9 cellular contexts compared by ENCODE assay signal in genomic region chr2:239329284-239329971, GRCh38.
DNase-seq lines count a peak whose midpoint lies in the region; ATAC-seq and TF ChIP-seq lines count a peak whose summit lies in the region.
"Had no signal": no experiment of that assay in that cellular context is flagged by ENCODE, and none has a peak within 500 bp of the region (broad histone marks: within the 10 kb centered on the region; RNA-seq: fewer than 3 reads in every experiment).

No MANE protein-coding gene starts in this region.

- H3K4me3 ChIP-seq in A673 (ENCODE audit: low read depth, low read length, poor library complexity, severe bottlenecking), result no peak overlapping the region
- H3K4me3 ChIP-seq in ovary, result no peak overlapping the region

- no peak for TF ChIP-seq EP300 in ovary (IDR thresholded peaks at IDR 0.05)

- BruUV-seq in A673 (replicated peaks; lab: Mats Ljungman, UMichigan), result no TSS peak

- TF ChIP-seq POLR2A in ovary (IDR thresholded peaks at IDR 0.05), result no peak
- TF ChIP-seq POLR2A in GM18505 (IDR thresholded peaks at IDR 0.05; ENCODE audit: borderline replicate concordance, extremely low read depth, insufficient read depth, insufficient read length), result no peak

- H3K4me1 ChIP-seq in A673 (ENCODE audit: insufficient read depth, low read length, poor library complexity, severe bottlenecking) (peaks cover 19% of the 10 kb centered on the region), ovary (ENCODE audit: insufficient read depth) (peaks cover 20% of the 10 kb centered on the region)

- no peak for ATAC-seq in activated CD8-positive, alpha-beta memory T cell treated with anti-CD3 and anti-CD28 coated beads, Interleukin-2, amount 10 ng/mL, durations not matched to agents 7 days and 5 days
- ATAC-seq in GM18505 (IDR thresholded peaks at IDR 0.05; ENCODE audit: unreplicated experiment), result no peak
- no peak for ATAC-seq in GM21528 (IDR thresholded peaks at IDR 0.05; ENCODE audit: low FRiP score, unreplicated experiment)
- no peak for ATAC-seq in GM21529 (IDR thresholded peaks at IDR 0.05; ENCODE audit: unreplicated experiment)

- H3K27me3 Mint-ChIP-seq in activated CD8-positive, alpha-beta memory T cell treated with anti-CD3 and anti-CD28 coated beads, Interleukin-2, amount 10 ng/mL, durations not matched to agents 7 days and 5 days, result no peaks in the 10 kb centered on the region

- H3K27ac Mint-ChIP-seq in activated CD8-positive, alpha-beta memory T cell treated with anti-CD3 and anti-CD28 coated beads, Interleukin-2, amount 10 ng/mL, durations not matched to agents 7 days and 5 days, result no peak overlapping the region

- H3K9me3 ChIP-seq in A673 (ENCODE audit: low read depth, low read length, poor library complexity, severe bottlenecking) (no peaks in the 10 kb centered on the region), ovary (no peaks in the 10 kb centered on the region)

- peaks cover 8% of the 10 kb centered on the region for H3K36me3 Mint-ChIP-seq in activated CD8-positive, alpha-beta memory T cell treated with anti-CD3 and anti-CD28 coated beads, Interleukin-2, amount 10 ng/mL, durations not matched to agents 7 days and 5 days

- 11 to 24% (median 15%) methylated on average over 12 of the region's 12 CpGs for WGBS in ovary, 3 donors

- H3K36me3 ChIP-seq in A673 (ENCODE audit: insufficient read depth, low read length, poor library complexity, severe bottlenecking) (no peaks in the 10 kb centered on the region), ovary (no peaks in the 10 kb centered on the region)

- H3K4me1 Mint-ChIP-seq in activated CD8-positive, alpha-beta memory T cell treated with anti-CD3 and anti-CD28 coated beads, Interleukin-2, amount 10 ng/mL, durations not matched to agents 7 days and 5 days, result peaks cover 55% of the 10 kb centered on the region

- POLR2A ChIA-PET in A673 (lab: Charles Lee; ENCODE audit: low non-redundant PET), result no interaction called here

- TF ChIP-seq CTCF in A673 (conservative IDR thresholded peaks at IDR 0.05; ENCODE audit: low read depth, low read length) (no peak), ovary (IDR thresholded peaks at IDR 0.05) (no peak)

- peak overlapping the region; percentile 70 for H3K27ac ChIP-seq in A673 (ENCODE audit: low read depth, low read length, poor library complexity, severe bottlenecking)
- H3K27ac ChIP-seq in ovary, result peak overlapping the region; percentile 38 to 90

- DNase-seq in A673 (ENCODE audit: low spot score), result no peak
- DNase-seq in activated CD8-positive, alpha-beta memory T cell treated with anti-CD3 and anti-CD28 coated beads, Interleukin-2, amount 10 ng/mL, durations not matched to agents 7 days and 5 days, result peak; percentile 38
- DNase-seq in cardiac septum (ENCODE audit: low spot score), result peak; percentile 74
- peak; percentile 50 to 71 (median 68) for DNase-seq in ovary
- no peak for DNase-seq in NCI-H1048 (lab: John Stamatoyannopoulos, UW)
- DNase-seq: NCI-H1105 treated with DMSO at 0.1 percent for 48 hours had no signal

- intact Hi-C loops in A673 (cut with micrococcal nuclease; ENCODE audit: unreplicated experiment), result no loop called here
- intact Hi-C loops in cardiac septum (cut with DNase I), result loop anchor here (2.0 to 5.0 kb wide), 2 partner anchors 71 to 77 kb away; partner anchors contain the start of gene HDAC4
- intact Hi-C loops in ovary (cut with DNase I), result no loop called here

- H3K9me3 Mint-ChIP-seq in activated CD8-positive, alpha-beta memory T cell treated with anti-CD3 and anti-CD28 coated beads, Interleukin-2, amount 10 ng/mL, durations not matched to agents 7 days and 5 days (ENCODE audit: low read depth), result no peaks in the 10 kb centered on the region

- CTCF ChIA-PET in A673 (lab: Charles Lee), result no interaction called here
- CTCF ChIA-PET in activated CD8-positive, alpha-beta memory T cell treated with anti-CD3 and anti-CD28 coated beads, Interleukin-2, amount 10 ng/mL, durations not matched to agents 7 days and 5 days (lab: Charles Lee), result no interaction called here

- no peak overlapping the region for H3K4me3 Mint-ChIP-seq in activated CD8-positive, alpha-beta memory T cell treated with anti-CD3 and anti-CD28 coated beads, Interleukin-2, amount 10 ng/mL, durations not matched to agents 7 days and 5 days

- H3K27me3 ChIP-seq in A673 (replicated peaks; ENCODE audit: insufficient read depth, low read depth, low read length, poor library complexity) (no peaks in the 10 kb centered on the region), ovary (no peaks in the 10 kb centered on the region)

Comparison
In these comparisons a context has a peak if more than half of its experiments do, and no peak if none do; other contexts are left out.
1. DNase-seq: peak in activated CD8-positive, alpha-beta memory T cell treated with anti-CD3 and anti-CD28 coated beads, Interleukin-2, amount 10 ng/mL, durations not matched to agents 7 days and 5 days (single experiment), cardiac septum (single experiment) and ovary (5 of 5); none in A673 (single experiment) and NCI-H1048 (single experiment).